In the genomic region with DNA sequence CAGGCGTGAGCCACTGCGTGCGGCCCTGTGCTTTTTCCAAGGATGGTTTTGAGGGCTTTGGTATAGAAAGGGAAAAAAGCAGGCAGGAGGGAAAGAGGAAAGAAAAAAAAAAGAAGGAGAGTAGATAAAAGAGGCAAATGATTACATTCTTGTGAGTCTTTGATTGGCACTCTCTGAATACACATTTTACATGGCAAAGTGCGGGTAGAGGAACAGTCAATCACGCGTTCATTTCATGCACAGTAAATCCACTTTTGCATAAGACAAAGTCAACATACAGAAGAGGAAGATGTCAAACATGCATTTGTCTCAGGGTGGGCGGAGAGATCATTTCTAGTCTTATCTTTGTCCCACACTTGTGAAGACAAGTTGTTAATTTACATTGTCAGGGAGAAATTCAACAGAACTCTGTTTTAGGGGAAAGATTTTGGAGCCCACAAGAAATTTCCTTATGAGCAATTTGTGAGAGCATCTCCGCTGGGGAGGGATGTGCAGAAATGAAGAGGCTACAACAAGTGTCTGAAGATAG, we compare ENCODE assay signal across 23 cellular contexts.
DNase-seq lines count a peak whose midpoint lies in the region; ATAC-seq, FAIRE-seq and TF ChIP-seq lines count a peak whose summit lies in the region.
"Had no signal": no experiment of that assay in that cellular context is flagged by ENCODE, and none has a peak within 500 bp of the region (broad histone marks: within the 10 kb centered on the region; RNA-seq: fewer than 3 reads in every experiment).

No MANE protein-coding gene starts in this region.

- DNase-seq in HepG2 (ENCODE audit: low spot score) (no peak), right lobe of liver (no peak), K562 (ENCODE audit: extremely low read depth in 1 of 4, low spot score in 3 of 4) (peak; percentile 9 to 81 (median 31)), substantia nigra (lab: John Stamatoyannopoulos, UW) (no peak)
- no peak for DNase-seq in stimulated activated naive B cell treated with anti-CD40 and anti-IgM and Interleukin-4, amounts not matched to agents 10 μg/mL and 1 μg/mL and 100 μg/mL, for 72 hours
- DNase-seq: BE2C; Caco-2; CD4-positive, alpha-beta T cell; DMS153; DND-41; GM23248; H7; HCEC 1CT had no signal

- H2AFZ ChIP-seq in HepG2 (ENCODE audit: low read length): no peak overlapping the region
- no peak overlapping the region for H2AFZ ChIP-seq in K562 (ENCODE audit: low read depth, low read length)
- H2AFZ ChIP-seq in neural cell (ENCODE audit: low read depth, low read length): no peak overlapping the region
- H2AFZ ChIP-seq: GM23248 had no signal

- CTCF ChIA-PET in HepG2 (lab: Yijun Ruan, JAX; ENCODE audit: low intra/inter-chr PET ratio, low total read pairs): no interaction called here
- CTCF ChIA-PET in K562 (lab: Yijun Ruan, JAX; ENCODE audit: low intra/inter-chr PET ratio): no interaction called here

- ATAC-seq in HepG2 (no peak), right lobe of liver (no peak), K562 (peak; percentile 68), HG02973 (IDR thresholded peaks at IDR 0.05; ENCODE audit: unreplicated experiment) (no peak)
- ATAC-seq in stimulated activated naive B cell treated with anti-CD40 and anti-IgM and Interleukin-4, amounts not matched to agents 10 μg/mL and 1 μg/mL and 100 μg/mL, for 72 hours (replicated peaks): no peak
- ATAC-seq in activated CD4-positive, CD25-positive, alpha-beta regulatory T cell treated with anti-CD3 and anti-CD28 coated beads, Interleukin-2, amount 50 U/mL, for 24 hours: no peak

- no peak overlapping the region for H3K4me3 Mint-ChIP-seq in stimulated activated naive B cell treated with anti-CD40 and anti-IgM and Interleukin-4, amounts not matched to agents 10 μg/mL and 1 μg/mL and 100 μg/mL, for 72 hours
- H3K4me3 Mint-ChIP-seq: CD14-positive monocyte; CD4-positive, alpha-beta T cell had no signal

- H3K4me2 ChIP-seq in HepG2 (ENCODE audit: low read depth, low read length) (no peak overlapping the region), K562 (ENCODE audit: insufficient read depth, low read length) (peak overlapping the region; percentile 62), neural cell (ENCODE audit: low read length) (no peak overlapping the region)
- H3K4me2 ChIP-seq: BLaER1 treated with 17β-estradiol and CSF1 and Interleukin-3, amounts not matched to agents 10 nM and 100 nM had no signal

- WGBS in HepG2 (ENCODE audit: low lambda C conversion rate): 83% methylated on average over 8 of the region's 8 CpGs
- 98% methylated on average over 8 of the region's 8 CpGs for WGBS in right lobe of liver (ENCODE audit: insufficient coverage, low coverage, low lambda C conversion rate, missing lambda C conversion rate)
- 4% methylated on average over 7 of the region's 8 CpGs for WGBS in K562 (ENCODE audit: insufficient coverage, low coverage, missing lambda C conversion rate)

- TF ChIP-seq POLR2A in HepG2 (IDR thresholded peaks at IDR 0.05; ENCODE audit: insufficient read depth in 1 of 2, low read depth in 2 of 2, low read length in 2 of 2) (no peak), right lobe of liver (IDR thresholded peaks at IDR 0.05) (no peak), K562 (conservative IDR thresholded peaks at IDR 0.05) (no peak)

- intact Hi-C loops in HepG2 (cut with micrococcal nuclease; ENCODE audit: unreplicated experiment): no loop called here
- intact Hi-C loops in right lobe of liver (cut with DNase I): no loop called here
- intact Hi-C loops in K562 (cut with micrococcal nuclease): loop anchor here (2.0 to 5.0 kb wide), 3 partner anchors 65 to 135 kb away; no protein-coding TSS in a partner anchor

- H3K36me3 ChIP-seq in HepG2 (replicated peaks in 1 of 2; ENCODE audit: control insufficient read depth in 1 of 2, insufficient read depth in 2 of 2, low read length in 2 of 2): no peaks in the 10 kb centered on the region
- H3K36me3 ChIP-seq in right lobe of liver: no peaks in the 10 kb centered on the region
- H3K36me3 ChIP-seq in K562 (ENCODE audit: control insufficient read depth, insufficient read depth, low read length): no peaks in the 10 kb centered on the region
- H3K36me3 ChIP-seq in neural cell (ENCODE audit: insufficient read depth, low read length): no peaks in the 10 kb centered on the region
- H3K36me3 ChIP-seq: BE2C had no signal

- no peaks in the 10 kb centered on the region for H3K79me2 ChIP-seq in HepG2 (ENCODE audit: insufficient read depth, low read length)
- peaks cover 9% of the 10 kb centered on the region for H3K79me2 ChIP-seq in K562 (ENCODE audit: control insufficient read depth, insufficient read depth, low read length)
- H3K79me2 ChIP-seq in neural cell (replicated peaks; ENCODE audit: insufficient read depth, low read length): no peaks in the 10 kb centered on the region

- no peaks in the 10 kb centered on the region for H3K9me2 ChIP-seq in neural cell (ENCODE audit: insufficient read depth, low read length)

- peaks cover 63% of the 10 kb centered on the region for H3K4me1 ChIP-seq in HepG2 (ENCODE audit: insufficient read depth, low read length)
- peaks cover 0 to 14% (median 3%) of the 10 kb centered on the region in 4 donors for H3K4me1 ChIP-seq in right lobe of liver
- peaks cover 11 to 14% of the 10 kb centered on the region in 2 experiments; a peak in 3 of 5 replicates for H3K4me1 ChIP-seq in K562 (replicated peaks in 1 of 2; ENCODE audit: control insufficient read depth in 2 of 2, insufficient read depth in 2 of 2, low read length in 2 of 2)
- H3K4me1 ChIP-seq: BE2C had no signal

- no peaks in the 10 kb centered on the region for H3K9me1 ChIP-seq in K562 (ENCODE audit: control insufficient read depth, insufficient read depth, low read length)

- peaks cover 23 to 33% of the 10 kb centered on the region in 2 donors for H3K4me1 Mint-ChIP-seq in stimulated activated naive B cell treated with anti-CD40 and anti-IgM and Interleukin-4, amounts not matched to agents 10 μg/mL and 1 μg/mL and 100 μg/mL, for 72 hours

- H4K20me1 ChIP-seq in HepG2 (ENCODE audit: insufficient read depth, low read length): no peaks in the 10 kb centered on the region
- H4K20me1 ChIP-seq in K562 (replicated peaks; ENCODE audit: control insufficient read depth, insufficient read depth, low read length): no peaks in the 10 kb centered on the region
- no peaks in the 10 kb centered on the region for H4K20me1 ChIP-seq in neural cell (ENCODE audit: insufficient read depth)

- FAIRE-seq in HepG2 (lab: Jason Lieb, UNC) (no peak), K562 (lab: Jason Lieb, UNC) (peak; percentile 96)
- FAIRE-seq: A204.1, G401.6, GM19239, H1 had no signal

- H3K4me3 ChIP-seq in HepG2 (replicated peaks in 1 of 3; ENCODE audit: insufficient read depth in 1 of 3, low read depth in 2 of 3, low read length in 3 of 3) (no peak overlapping the region), right lobe of liver (no peak overlapping the region), K562 (no peak overlapping the region), neural cell (ENCODE audit: low read length) (no peak overlapping the region)
- H3K4me3 ChIP-seq: BLaER1 treated with 17β-estradiol and CSF1 and Interleukin-3, amounts not matched to agents 10 nM and 100 nM; GM23248 had no signal

- POLR2A ChIA-PET in HepG2 (lab: Yijun Ruan, JAX) (no interaction called here), K562 (lab: Yijun Ruan, JAX) (no interaction called here)

- TF ChIP-seq RAD21 in HepG2 (CRISPR knock-in tag; IDR thresholded peaks at IDR 0.05): no peak
- no peak for TF ChIP-seq RAD21 in K562 (CRISPR knock-in tag; conservative IDR thresholded peaks at IDR 0.05 in 1 of 2, IDR thresholded peaks at IDR 0.05 in 1 of 2)
- TF ChIP-seq RAD21 in neural cell (conservative IDR thresholded peaks at IDR 0.05): no peak

- H3K27ac ChIP-seq in HepG2 (ENCODE audit: extremely low read length, insufficient read depth, low read length) (no peak overlapping the region), right lobe of liver (no peak overlapping the region), K562 (ENCODE audit: extremely low read depth, low read depth, low read length) (peak overlapping the region; percentile 89), neural cell (ENCODE audit: low read length) (peak overlapping the region; percentile 74), substantia nigra (ENCODE audit: low read depth, low read length, poor library complexity, severe bottlenecking) (no peak overlapping the region)
- H3K27ac ChIP-seq: 22Rv1; BLaER1 treated with 17β-estradiol and CSF1 and Interleukin-3, amounts not matched to agents 10 nM and 100 nM; GM23248 had no signal

- in situ Hi-C loops in HepG2 (cut with HindIII; ENCODE audit: extremely low pct_ligation_motif_present, low pct_unique_long_range_greater_than_20kb) (no loop called here), K562 (cut with MboI) (no loop called here)

- TF ChIP-seq EP300 in HepG2 (IDR thresholded peaks at IDR 0.05; ENCODE audit: low read depth in 2 of 2, low read length in 2 of 2): no peak
- TF ChIP-seq EP300 in HepG2 (CRISPR knock-in tag; IDR thresholded peaks at IDR 0.05; ENCODE audit: borderline replicate concordance): no peak
- peak; percentile 69; the same call in 1 of the 2 replicates for TF ChIP-seq EP300 in K562 (IDR thresholded peaks at IDR 0.05; ENCODE audit: low read length)
- TF ChIP-seq EP300 in neural cell (conservative IDR thresholded peaks at IDR 0.05; ENCODE audit: poor library complexity, severe bottlenecking): peak; percentile 77

- H3K9me3 ChIP-seq in HepG2 (ENCODE audit: low read length): no peaks in the 10 kb centered on the region
- H3K9me3 ChIP-seq in right lobe of liver: no peaks in the 10 kb centered on the region
- H3K9me3 ChIP-seq in K562 (replicated peaks; ENCODE audit: control insufficient read depth, insufficient read depth, low read depth, low read length): peaks cover 7% of the 10 kb centered on the region; the same call in 1 of the 2 replicates
- no peaks in the 10 kb centered on the region for H3K9me3 ChIP-seq in neural cell (ENCODE audit: low read length)
- H3K9me3 ChIP-seq: BE2C, Caco-2 had no signal

- H3K27me3 Mint-ChIP-seq in stimulated activated naive B cell treated with anti-CD40 and anti-IgM and Interleukin-4, amounts not matched to agents 10 μg/mL and 1 μg/mL and 100 μg/mL, for 72 hours: no peaks in the 10 kb centered on the region
- H3K27me3 Mint-ChIP-seq: CD4-positive, alpha-beta T cell had no signal

- no TSS peak for BruUV-seq in HepG2 (replicated peaks; lab: Mats Ljungman, UMichigan)
- BruUV-seq in K562 (replicated peaks; lab: Mats Ljungman, UMichigan): no TSS peak

- H3K36me3 Mint-ChIP-seq in stimulated activated naive B cell treated with anti-CD40 and anti-IgM and Interleukin-4, amounts not matched to agents 10 μg/mL and 1 μg/mL and 100 μg/mL, for 72 hours: peaks cover 7 to 14% of the 10 kb centered on the region in 2 donors

- no peak overlapping the region for H3K9ac ChIP-seq in HepG2 (ENCODE audit: insufficient read depth, low read depth, low read length)
- peak overlapping the region; percentile 52 to 77; a peak in 2 of 4 replicates for H3K9ac ChIP-seq in K562 (ENCODE audit: insufficient read depth in 1 of 2, low read depth in 2 of 2, low read length in 2 of 2)
- peak overlapping the region; percentile 38 for H3K9ac ChIP-seq in neural cell (ENCODE audit: low read length)
- H3K9ac ChIP-seq: BLaER1 treated with 17β-estradiol and CSF1 and Interleukin-3, amounts not matched to agents 10 nM and 100 nM; GM23248 had no signal

- no peaks in the 10 kb centered on the region for H3F3A ChIP-seq in neural cell (ENCODE audit: insufficient read depth, low read length, poor library complexity, severe bottlenecking)

- TF ChIP-seq CTCF in HepG2 (CRISPR knock-in tag; IDR thresholded peaks at IDR 0.05): no peak
- TF ChIP-seq CTCF in right lobe of liver (IDR thresholded peaks at IDR 0.05): no peak
- TF ChIP-seq CTCF in K562 (IDR thresholded peaks at IDR 0.05 in 2 of 3, conservative IDR thresholded peaks at IDR 0.05 in 1 of 3; ENCODE audit: insufficient read depth in 2 of 3, low read depth in 1 of 3, low read length in 3 of 3): no peak
- no peak for TF ChIP-seq CTCF in neural cell (IDR thresholded peaks at IDR 0.05; ENCODE audit: poor library complexity, severe bottlenecking)

- H3K27ac Mint-ChIP-seq in stimulated activated naive B cell treated with anti-CD40 and anti-IgM and Interleukin-4, amounts not matched to agents 10 μg/mL and 1 μg/mL and 100 μg/mL, for 72 hours: peak overlapping the region; percentile 47
- H3K27ac Mint-ChIP-seq: CD4-positive, alpha-beta T cell had no signal

- no peaks in the 10 kb centered on the region; a peak in 1 of 5 replicates for H3K27me3 ChIP-seq in HepG2 (ENCODE audit: control insufficient read depth in 1 of 2, insufficient read depth in 2 of 2, low read length in 2 of 2)
- H3K27me3 ChIP-seq in right lobe of liver: no peaks in the 10 kb centered on the region
- no peaks in the 10 kb centered on the region for H3K27me3 ChIP-seq in K562 (ENCODE audit: control insufficient read depth in 2 of 2, insufficient read depth in 2 of 2, low read length in 2 of 2)
- no peaks in the 10 kb centered on the region for H3K27me3 ChIP-seq in neural cell (ENCODE audit: insufficient read depth, low read depth, low read length)
- H3K27me3 ChIP-seq: BE2C; BLaER1 treated with 17β-estradiol and CSF1 and Interleukin-3, amounts not matched to agents 10 nM and 100 nM had no signal

- peaks cover 0 to 2% of the 10 kb centered on the region in 2 donors for H3K9me3 Mint-ChIP-seq in stimulated activated naive B cell treated with anti-CD40 and anti-IgM and Interleukin-4, amounts not matched to agents 10 μg/mL and 1 μg/mL and 100 μg/mL, for 72 hours

Comparison
In these comparisons a context has a peak if more than half of its experiments do, and no peak if none do; other contexts are left out.
1. DNase-seq: peak in K562 (4 of 4); none in HepG2 (single experiment), right lobe of liver (0 of 3), stimulated activated naive B cell treated with anti-CD40 and anti-IgM and Interleukin-4, amounts not matched to agents 10 μg/mL and 1 μg/mL and 100 μg/mL, for 72 hours (single experiment) and substantia nigra (0 of 49).
2. H3K27ac ChIP-seq: peak in K562 (single experiment) and neural cell (single experiment); none in HepG2 (single experiment), right lobe of liver (0 of 3) and substantia nigra (single experiment).